ENCODE assay signal across 20 cellular contexts in the genomic region with DNA sequence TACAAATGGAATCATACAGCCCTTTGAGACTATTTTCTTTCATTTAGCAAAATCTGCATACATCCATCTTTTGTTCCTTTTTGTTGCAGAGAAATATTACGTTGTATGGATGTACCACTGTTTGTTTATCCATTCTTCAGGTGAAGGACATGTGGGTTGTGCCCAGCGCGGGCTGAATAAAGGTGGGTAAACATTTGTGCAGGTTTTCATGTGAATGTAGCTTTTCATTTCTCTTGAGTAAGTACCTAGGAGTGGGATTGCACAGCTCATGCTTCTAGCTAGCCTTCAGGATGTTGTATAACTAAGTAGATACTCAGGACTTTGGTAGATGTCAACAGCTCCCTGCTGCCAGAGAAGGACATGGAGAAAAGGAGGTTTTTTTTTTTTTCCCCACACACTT.
"Had no signal": no experiment of that assay in that cellular context is flagged by ENCODE, and none has a peak within 500 bp of the region (broad histone marks: within the 10 kb centered on the region; RNA-seq: fewer than 3 reads in every experiment).

No MANE protein-coding gene starts in this region.

- DNase-seq: activated CD4-positive, alpha-beta memory T cell treated with anti-CD3 and anti-CD28 coated beads, Interleukin-2, amount 10 ng/mL, durations not matched to agents 7 days and 5 days; activated CD4-positive, alpha-beta T cell treated with anti-CD3 and anti-CD28 coated beads for 36 hours; activated CD4-positive, alpha-beta T cell treated with anti-CD3 and anti-CD28 coated beads, Interleukin-2, amount 50 U/mL, for 1 hour; activated CD4-positive, CD25-positive, alpha-beta regulatory T cell; activated gamma-delta T cell; activated naive CD4-positive, alpha-beta T cell treated with anti-CD3 and anti-CD28 coated beads, Interleukin-2, amount 10 ng/mL, durations not matched to agents 7 days and 5 days; activated naive CD8-positive, alpha-beta T cell treated with anti-CD3 and anti-CD28 coated beads for 36 hours; activated T-cell treated with anti-CD3 and anti-CD28 coated beads for 4 hours; activated T-cell treated with anti-CD3 and anti-CD28 coated beads, Interleukin-2, amount 50 U/mL, for 48 hours; cerebellar nuclear complex; KG1; MV-4-11; NCI-H1105 treated with DMSO at 0.1 percent for 48 hours; NCI-H1436 treated with DMSO at 0.1 percent for 48 hours; NCI-H187; NCI-H524; NCI-H82; SIG-M5; T-helper 17 cell; T-helper 9 cell had no signal
